In genomic region chr10:48277093-48277492, GRCh38 we compare ENCODE assay signal across 30 cellular contexts. TPM values are rescaled to one million over a fixed set of nuclear protein-coding genes. Genes with fewer than 3 reads are reported as not detected.
"Had no signal": no experiment of that assay in that cellular context is flagged by ENCODE, and none has a peak within 500 bp of the region (broad histone marks: within the 10 kb centered on the region; RNA-seq: fewer than 3 reads in every experiment).

No MANE protein-coding gene starts in this region.

- H3K36me3 ChIP-seq: stomach, suprapubic skin, thoracic aorta, thyroid gland, tibial artery, tibial nerve, transverse colon, upper lobe of left lung, upper lobe of right lung, uterus, vagina had no signal

- H3K27me3 Mint-ChIP-seq: stimulated activated memory B cell treated with anti-CD40 and anti-IgM and Interleukin-4, amounts not matched to agents 10 μg/mL and 1 μg/mL and 100 μg/mL, for 72 hours had no signal

- H3K9me3 Mint-ChIP-seq: stimulated activated effector memory CD8-positive, alpha-beta T cell treated with anti-CD3 and anti-CD28 coated beads, Interleukin-12 subunit alpha, Interleukin-12 subunit beta, amount 100 ng/mL, for 72 hours; stimulated activated naive CD8-positive, alpha-beta T cell treated with anti-CD3 and anti-CD28 coated beads, Interleukin-15, Interleukin-2, amounts not matched to agents 100 ng/mL and 50 ng/mL, for 24 hours had no signal

- ATAC-seq: stimulated activated effector memory CD8-positive, alpha-beta T cell treated with anti-CD3 and anti-CD28 coated beads, Interleukin-12 subunit alpha, Interleukin-12 subunit beta, amount 100 ng/mL, for 72 hours; stimulated activated memory B cell treated with anti-CD40 and anti-IgM and Interleukin-4, amounts not matched to agents 10 μg/mL and 1 μg/mL and 100 μg/mL, for 72 hours; stimulated activated naive B cell treated with anti-CD40 and anti-IgM and Interleukin-4, amounts not matched to agents 10 μg/mL and 1 μg/mL and 100 μg/mL, for 72 hours; stimulated activated naive CD8-positive, alpha-beta T cell treated with anti-CD3 and anti-CD28 coated beads, Interleukin-15, amount 100 ng/mL, for 72 hours; stimulated activated naive CD8-positive, alpha-beta T cell treated with anti-CD3 and anti-CD28 coated beads, Interleukin-15, Interleukin-2, amounts not matched to agents 100 U/mL and 50 U/mL, for 24 hours; upper lobe of right lung had no signal

- H3K4me3 Mint-ChIP-seq: stimulated activated effector memory CD8-positive, alpha-beta T cell treated with anti-CD3 and anti-CD28 coated beads, Interleukin-12 subunit alpha, Interleukin-12 subunit beta, amount 100 ng/mL, for 72 hours; stimulated activated memory B cell treated with anti-CD40 and anti-IgM and Interleukin-4, amounts not matched to agents 10 μg/mL and 1 μg/mL and 100 μg/mL, for 72 hours; stimulated activated naive B cell treated with anti-CD40 and anti-IgM and Interleukin-4, amounts not matched to agents 10 μg/mL and 1 μg/mL and 100 μg/mL, for 72 hours; stimulated activated naive CD8-positive, alpha-beta T cell treated with anti-CD3 and anti-CD28 coated beads, Interleukin-15, amount 100 ng/mL, for 72 hours; stimulated activated naive CD8-positive, alpha-beta T cell treated with anti-CD3 and anti-CD28 coated beads, Interleukin-15, Interleukin-2, amounts not matched to agents 100 ng/mL and 50 ng/mL, for 24 hours; type B pancreatic cell had no signal

- DNase-seq: stimulated activated CD4-positive, alpha-beta T cell treated with anti-CD3 and anti-CD28 coated beads, Interleukin-2, amount 100 ng/mL, for 48 hours; stimulated activated CD4-positive, alpha-beta T cell treated with anti-CD3 and anti-CD28 coated beads, Interleukin-4, amount 100 ng/mL, for 1 hour; stimulated activated CD4-positive, alpha-beta T cell treated with anti-CD3 and anti-CD28 coated beads, Interleukin-4, amount 100 ng/mL, for 24 hours; stimulated activated CD4-positive, alpha-beta T cell treated with anti-CD3 and anti-CD28 coated beads, Interleukin-4, amount 100 ng/mL, for 4 hours; stimulated activated CD8-positive, alpha-beta memory T cell treated with anti-CD3 and anti-CD28 coated beads, Interleukin-4, amount 100 ng/mL, for 48 hours; stimulated activated naive B cell treated with anti-CD40 and anti-IgM and Interleukin-4, amounts not matched to agents 10 μg/mL and 1 μg/mL and 100 μg/mL, for 72 hours; stimulated activated naive CD4-positive, alpha-beta T cell; stimulated activated naive CD4-positive, alpha-beta T cell treated with Interleukin-2 at 50 U/mL for 16 hours; stimulated activated naive CD8-positive, alpha-beta T cell treated with anti-CD3 and anti-CD28 coated beads, Interleukin-15, amount 100 ng/mL, for 72 hours; stimulated activated naive CD8-positive, alpha-beta T cell treated with anti-CD3 and anti-CD28 coated beads, Interleukin-15, Interleukin-2, amounts not matched to agents 100 U/mL and 50 U/mL, for 24 hours; stomach; substantia nigra; testis; thyroid gland; tibial artery; transverse colon; trophoblast cell; upper lobe of left lung; upper lobe of right lung; uterus had no signal

- FAIRE-seq: urothelium cell line had no signal

- H3K27ac ChIP-seq: stomach, suprapubic skin, testis, thoracic aorta, thyroid gland, tibial artery, tibial nerve, transverse colon, upper lobe of left lung, upper lobe of right lung, uterus, vagina had no signal

- H3K36me3 Mint-ChIP-seq: stimulated activated effector memory CD8-positive, alpha-beta T cell treated with anti-CD3 and anti-CD28 coated beads, Interleukin-12 subunit alpha, Interleukin-12 subunit beta, amount 100 ng/mL, for 72 hours; type B pancreatic cell had no signal

- H3K4me1 ChIP-seq: stomach, suprapubic skin, testis, tibial artery, tibial nerve, transverse colon, upper lobe of left lung, upper lobe of right lung, uterus, vagina had no signal

- H3K4me1 Mint-ChIP-seq: stimulated activated effector memory CD8-positive, alpha-beta T cell treated with anti-CD3 and anti-CD28 coated beads, Interleukin-12 subunit alpha, Interleukin-12 subunit beta, amount 100 ng/mL, for 72 hours; stimulated activated naive CD8-positive, alpha-beta T cell treated with anti-CD3 and anti-CD28 coated beads, Interleukin-15, amount 100 ng/mL, for 72 hours had no signal

- H3K4me3 ChIP-seq: stomach, suprapubic skin, testis, thoracic aorta, thyroid gland, tibial artery, tibial nerve, transverse colon, upper lobe of left lung, upper lobe of right lung, uterus, vagina had no signal

- H3K27me3 ChIP-seq: stomach, suprapubic skin, testis, thyroid gland, tibial artery, tibial nerve, transverse colon, upper lobe of left lung, upper lobe of right lung, uterus, vagina had no signal

- H3K27ac Mint-ChIP-seq: stimulated activated effector memory CD8-positive, alpha-beta T cell treated with anti-CD3 and anti-CD28 coated beads, Interleukin-12 subunit alpha, Interleukin-12 subunit beta, amount 100 ng/mL, for 72 hours; stimulated activated memory B cell treated with anti-CD40 and anti-IgM and Interleukin-4, amounts not matched to agents 10 μg/mL and 1 μg/mL and 100 μg/mL, for 72 hours; stimulated activated naive B cell treated with anti-CD40 and anti-IgM and Interleukin-4, amounts not matched to agents 10 μg/mL and 1 μg/mL and 100 μg/mL, for 72 hours; stimulated activated naive CD8-positive, alpha-beta T cell treated with anti-CD3 and anti-CD28 coated beads, Interleukin-15, amount 100 ng/mL, for 72 hours; stimulated activated naive CD8-positive, alpha-beta T cell treated with anti-CD3 and anti-CD28 coated beads, Interleukin-15, Interleukin-2, amounts not matched to agents 100 ng/mL and 50 ng/mL, for 24 hours; type B pancreatic cell had no signal

- H3K9me3 ChIP-seq: suprapubic skin, testis, thoracic aorta, thyroid gland, transverse colon, upper lobe of right lung, uterus, vagina had no signal

RNA-seq across cellular contexts. Expression of gene FRMPD2, which starts 2.6 kb away (rescaled TPM):
- total RNA-seq: subcutaneous adipose tissue, thoracic aorta, upper lobe of right lung, vagina had no signal
